30 cellular contexts compared by ENCODE assay signal in genomic region chr12:108167974-108168373, GRCh38. TPM values are rescaled to one million over a fixed set of nuclear protein-coding genes. Genes with fewer than 3 reads are reported as not detected.
DNase-seq lines count a peak whose midpoint lies in the region; ATAC-seq, FAIRE-seq and TF ChIP-seq lines count a peak whose summit lies in the region.
"Had no signal": no experiment of that assay in that cellular context is flagged by ENCODE, and none has a peak within 500 bp of the region (broad histone marks: within the 10 kb centered on the region; RNA-seq: fewer than 3 reads in every experiment).

No MANE protein-coding gene starts in this region.

- peak; percentile 64 for ATAC-seq in gastroesophageal sphincter
- ATAC-seq in stimulated activated effector memory CD8-positive, alpha-beta T cell treated with anti-CD3 and anti-CD28 coated beads, Interleukin-12 subunit alpha, Interleukin-12 subunit beta, amount 100 ng/mL, for 72 hours: no peak
- ATAC-seq: GM12878 had no signal

- H3K27me3 ChIP-seq in bronchial epithelial cell (ENCODE audit: control insufficient read depth, insufficient read depth, low read length): no peaks in the 10 kb centered on the region
- H3K27me3 ChIP-seq in gastroesophageal sphincter: no peaks in the 10 kb centered on the region
- H3K27me3 ChIP-seq in stomach smooth muscle (ENCODE audit: control insufficient read depth in 1 of 2, insufficient read depth in 2 of 2, low read length in 2 of 2): no peaks in the 10 kb centered on the region
- H3K27me3 ChIP-seq: BE2C, BLaER1 had no signal

- DNase-seq in bronchial epithelial cell (ENCODE audit: low read depth) (no peak), epidermal melanocyte (ENCODE audit: insufficient read length, low spot score) (no peak), NCI-H2107 treated with DMSO at 0.1 percent for 48 hours (lab: John Stamatoyannopoulos, UW; ENCODE audit: unreplicated experiment) (no peak), coronary artery (ENCODE audit: low spot score) (no peak)
- no peak for DNase-seq in stimulated activated effector memory CD8-positive, alpha-beta T cell treated with anti-CD3 and anti-CD28 coated beads, Interleukin-12 subunit alpha, Interleukin-12 subunit beta, amount 100 ng/mL, for 72 hours (ENCODE audit: low spot score in 2 of 2)
- DNase-seq: 8988T; ACHN; BE2C; C1 segment of cervical spinal cord; CD4-positive, alpha-beta memory T cell; CD4-positive, CD25-positive, alpha-beta regulatory T cell; CD8-positive, alpha-beta memory T cell; COR-L47; DMS 273 treated with DMSO at 0.1 percent for 48 hours; DMS153; DMS53; DMS79; DND-41; EL; GDM1 had no signal

- no peaks in the 10 kb centered on the region for H3K9me3 Mint-ChIP-seq in stimulated activated effector memory CD8-positive, alpha-beta T cell treated with anti-CD3 and anti-CD28 coated beads, Interleukin-12 subunit alpha, Interleukin-12 subunit beta, amount 100 ng/mL, for 72 hours
- H3K9me3 Mint-ChIP-seq: CD4-positive, alpha-beta memory T cell had no signal

- H3K4me3 Mint-ChIP-seq in stimulated activated effector memory CD8-positive, alpha-beta T cell treated with anti-CD3 and anti-CD28 coated beads, Interleukin-12 subunit alpha, Interleukin-12 subunit beta, amount 100 ng/mL, for 72 hours: no peak overlapping the region
- H3K4me3 Mint-ChIP-seq: CD14-positive monocyte; CD4-positive, alpha-beta memory T cell; CD4-positive, CD25-positive, alpha-beta regulatory T cell; CD8-positive, alpha-beta memory T cell had no signal

- no peak overlapping the region for H3K27ac Mint-ChIP-seq in stimulated activated effector memory CD8-positive, alpha-beta T cell treated with anti-CD3 and anti-CD28 coated beads, Interleukin-12 subunit alpha, Interleukin-12 subunit beta, amount 100 ng/mL, for 72 hours
- H3K27ac Mint-ChIP-seq: CD4-positive, alpha-beta memory T cell; CD4-positive, CD25-positive, alpha-beta regulatory T cell; CD8-positive, alpha-beta memory T cell had no signal

- no peak for TF ChIP-seq EP300 in gastroesophageal sphincter (IDR thresholded peaks at IDR 0.05)

- H3K4me3 ChIP-seq in bronchial epithelial cell (ENCODE audit: low read depth, low read length): no peak overlapping the region
- H3K4me3 ChIP-seq in gastroesophageal sphincter: no peak overlapping the region
- peak overlapping the region in 1 of 2 donors; percentile 22 for H3K4me3 ChIP-seq in stomach smooth muscle (ENCODE audit: low read length in 2 of 2)
- H3K4me3 ChIP-seq in coronary artery: no peak overlapping the region
- H3K4me3 ChIP-seq: BLaER1, GM12878 had no signal

- H3K27ac ChIP-seq in gastroesophageal sphincter: peak overlapping the region in 3 of 4 donors; percentile 51 to 71 (median 62)
- H3K27ac ChIP-seq in stomach smooth muscle (ENCODE audit: low read length): peak overlapping the region; percentile 46
- H3K27ac ChIP-seq in coronary artery: no peak overlapping the region
- H3K27ac ChIP-seq: BLaER1 had no signal

- H3K36me3 ChIP-seq in bronchial epithelial cell (ENCODE audit: control insufficient read depth, insufficient read depth, low read length) (no peaks in the 10 kb centered on the region), gastroesophageal sphincter (no peaks in the 10 kb centered on the region), stomach smooth muscle (ENCODE audit: control insufficient read depth in 2 of 2, insufficient read depth in 2 of 2, low read length in 2 of 2) (no peaks in the 10 kb centered on the region)
- H3K36me3 ChIP-seq: BE2C, BLaER1 had no signal

- TF ChIP-seq POLR2A in gastroesophageal sphincter (IDR thresholded peaks at IDR 0.05): no peak

- H3K36me3 Mint-ChIP-seq in stimulated activated effector memory CD8-positive, alpha-beta T cell treated with anti-CD3 and anti-CD28 coated beads, Interleukin-12 subunit alpha, Interleukin-12 subunit beta, amount 100 ng/mL, for 72 hours: no peaks in the 10 kb centered on the region
- H3K36me3 Mint-ChIP-seq: CD14-positive monocyte; CD4-positive, alpha-beta memory T cell; CD4-positive, CD25-positive, alpha-beta regulatory T cell had no signal

- no peak overlapping the region for H3K9ac ChIP-seq in stomach smooth muscle (ENCODE audit: low read length in 2 of 2)
- H3K9ac ChIP-seq: BLaER1 had no signal

- TF ChIP-seq CTCF in bronchial epithelial cell (IDR thresholded peaks at IDR 0.05; ENCODE audit: insufficient read depth, low read length, severe bottlenecking) (no peak), gastroesophageal sphincter (IDR thresholded peaks at IDR 0.05) (no peak), coronary artery (IDR thresholded peaks at IDR 0.05) (no peak)

- WGBS in gastroesophageal sphincter (ENCODE audit: low coverage in 1 of 2), 2 donors: 8 to 53% methylated on average over 3 of the region's 3 CpGs

- H3K9me3 ChIP-seq in gastroesophageal sphincter: no peaks in the 10 kb centered on the region
- no peaks in the 10 kb centered on the region for H3K9me3 ChIP-seq in stomach smooth muscle (ENCODE audit: control insufficient read depth in 2 of 2, low read length in 2 of 2)
- H3K9me3 ChIP-seq: BE2C, BLaER1 had no signal

- H3K4me1 Mint-ChIP-seq in stimulated activated effector memory CD8-positive, alpha-beta T cell treated with anti-CD3 and anti-CD28 coated beads, Interleukin-12 subunit alpha, Interleukin-12 subunit beta, amount 100 ng/mL, for 72 hours: no peaks in the 10 kb centered on the region
- H3K4me1 Mint-ChIP-seq: CD14-positive monocyte; CD4-positive, alpha-beta memory T cell; CD4-positive, CD25-positive, alpha-beta regulatory T cell; CD8-positive, alpha-beta memory T cell had no signal

- H3K4me1 ChIP-seq in gastroesophageal sphincter: peaks cover 0 to 61% (median 0%) of the 10 kb centered on the region in 3 donors
- H3K4me1 ChIP-seq in stomach smooth muscle (ENCODE audit: control insufficient read depth, insufficient read depth, low read length): peaks cover 41% of the 10 kb centered on the region
- H3K4me1 ChIP-seq: BE2C, BLaER1 had no signal

- peak; percentile 13 for FAIRE-seq in bronchial epithelial cell (lab: Jason Lieb, UNC)
- FAIRE-seq: A204.1, GM12878, GM12892, GM18507, GM19239 had no signal

RNA-seq across cellular contexts. Expression of gene WSCD2, which starts 38.9 kb away (rescaled TPM):
- not detected in 2 replicates for total RNA-seq in bronchial epithelial cell
- total RNA-seq in gastroesophageal sphincter: 10 to 100 TPM in 3 of 4 donors, 1 to 10 TPM in 1; 5.0 to 86.1 (median 31.6) TPM
- total RNA-seq: A673; CD4-positive, alpha-beta memory T cell; CD8-positive, alpha-beta memory T cell; GM12878 had no signal

Comparison
In these comparisons a context has a peak if more than half of its experiments do, and no peak if none do; other contexts are left out.
1. H3K27ac ChIP-seq: peak in gastroesophageal sphincter (3 of 4) and stomach smooth muscle (single experiment); none in coronary artery (0 of 2).